Comparison of ENCODE assay signal across 16 cellular contexts in genomic region chr12:14362347-14362746, GRCh38. TPM values are rescaled to one million over a fixed set of nuclear protein-coding genes. Genes with fewer than 3 reads are reported as not detected.
DNase-seq lines count a peak whose midpoint lies in the region; ATAC-seq and TF ChIP-seq lines count a peak whose summit lies in the region.
"Had no signal": no experiment of that assay in that cellular context is flagged by ENCODE, and none has a peak within 500 bp of the region (broad histone marks: within the 10 kb centered on the region; RNA-seq: fewer than 3 reads in every experiment).

No MANE protein-coding gene starts in this region.

- intact Hi-C loops in activated B cell treated with CpG ODN at 0.5 μM for 24 hours (cut with micrococcal nuclease): loop anchor here (1.0 to 10.0 kb wide), 5 partner anchors 35 to 1635 kb away; no protein-coding TSS in a partner anchor

- H3K36me3 Mint-ChIP-seq in activated B cell treated with CpG ODN at 0.5 μM for 24 hours (ENCODE audit: low read depth): peaks cover 29% of the 10 kb centered on the region

- POLR2A ChIA-PET in activated B cell treated with CpG ODN at 0.5 μM for 24 hours (lab: Charles Lee): interaction anchor here (0.6 to 2.4 kb wide), 11 partner anchors 51 to 122 kb away, joined by 3 to 15 read pairs (median 5); no protein-coding TSS in a partner anchor

- peak overlapping the region; percentile 67 for H3K4me3 Mint-ChIP-seq in activated B cell treated with CpG ODN at 0.5 μM for 24 hours
- H3K4me3 Mint-ChIP-seq: activated T-cell treated with anti-CD3 and anti-CD28 coated beads, Interleukin-2, amount 50 U/mL, for 24 hours had no signal

- H3K27ac Mint-ChIP-seq in activated B cell treated with CpG ODN at 0.5 μM for 24 hours: peak overlapping the region; percentile 89
- H3K27ac Mint-ChIP-seq: activated T-cell treated with anti-CD3 and anti-CD28 coated beads, Interleukin-2, amount 50 U/mL, for 24 hours had no signal

- H3K4me1 Mint-ChIP-seq in activated B cell treated with CpG ODN at 0.5 μM for 24 hours: peaks cover 51% of the 10 kb centered on the region

- CTCF ChIA-PET in activated B cell treated with CpG ODN at 0.5 μM for 24 hours (lab: Charles Lee): interaction anchor here (1.2 kb wide), 1 partner anchor 124 kb away, joined by 4 read pairs; no protein-coding TSS in a partner anchor

- H3K9me3 Mint-ChIP-seq in activated B cell treated with CpG ODN at 0.5 μM for 24 hours: peaks cover 10% of the 10 kb centered on the region

- no peak for TF ChIP-seq CTCF in activated B cell treated with CpG ODN at 0.5 μM for 24 hours (IDR thresholded peaks at IDR 0.05)

- DNase-seq in CD1c-positive myeloid dendritic cell (ENCODE audit: extremely low spot score) (peak; percentile 44), activated B cell treated with CpG ODN at 0.5 μM for 24 hours (no peak), hypothalamus (lab: John Stamatoyannopoulos, UW) (no peak), NCI-H510A (lab: John Stamatoyannopoulos, UW) (no peak)
- no peak for DNase-seq in activated effector memory CD4-positive, alpha-beta T cell treated with anti-CD3 and anti-CD28 coated beads, Interleukin-2, amount 50 U/mL, for 16 hours
- DNase-seq: activated CD4-positive, alpha-beta T cell treated with anti-CD3 and anti-CD28 coated beads for 1 hour; activated T-cell treated with anti-CD3 and anti-CD28 coated beads, Interleukin-2, amount 50 U/mL, for 24 hours; aorta; hippocampal formation; NCI-H1092 treated with DMSO at 0.1 percent for 48 hours; PC-3; posterior cingulate gyrus had no signal

- H3K27me3 Mint-ChIP-seq in activated B cell treated with CpG ODN at 0.5 μM for 24 hours: no peaks in the 10 kb centered on the region
- H3K27me3 Mint-ChIP-seq: activated T-cell treated with anti-CD3 and anti-CD28 coated beads, Interleukin-2, amount 50 U/mL, for 24 hours had no signal

- peak; percentile 38 for ATAC-seq in GM18502 (IDR thresholded peaks at IDR 0.05; ENCODE audit: poor library complexity, unreplicated experiment)
- peak; percentile 22 for ATAC-seq in HG02885 (IDR thresholded peaks at IDR 0.05; ENCODE audit: poor library complexity, unreplicated experiment)
- ATAC-seq in activated B cell treated with CpG ODN at 0.5 μM for 24 hours (ENCODE audit: low read depth): peak; percentile 28
- ATAC-seq in GM19455 (IDR thresholded peaks at IDR 0.05; ENCODE audit: unreplicated experiment): no peak
- ATAC-seq: HCT116, PC-3 had no signal

RNA-seq across cellular contexts. Expression of gene ATF7IP, which starts 3.1 kb away (rescaled TPM):
- 142 and 153 TPM in 2 replicates for total RNA-seq in activated B cell treated with CpG ODN at 0.5 μM for 24 hours
